In genomic region chr15:68256675-68257450, GRCh38 we compare ENCODE assay signal across 8 cellular contexts. TPM values are rescaled to one million over a fixed set of nuclear protein-coding genes. Genes with fewer than 3 reads are reported as not detected.
DNase-seq lines count a peak whose midpoint lies in the region; ATAC-seq and TF ChIP-seq lines count a peak whose summit lies in the region.

No MANE protein-coding gene starts in this region.

- H3K4me3 Mint-ChIP-seq in HFFc6: peak overlapping the region; percentile 78
- peak overlapping the region; percentile 53 for H3K4me3 Mint-ChIP-seq in natural killer cell
- H3K4me3 Mint-ChIP-seq in stimulated activated naive CD8-positive, alpha-beta T cell treated with anti-CD3 and anti-CD28 coated beads, Interleukin-15, amount 100 ng/mL, for 72 hours: peak overlapping the region; percentile 59 to 81

- H3K36me3 Mint-ChIP-seq in HFFc6 (ENCODE audit: low read depth) (no peaks in the 10 kb centered on the region), natural killer cell (no peaks in the 10 kb centered on the region)

- TF ChIP-seq CTCF in A673 (conservative IDR thresholded peaks at IDR 0.05; ENCODE audit: low read depth, low read length) (0 out of 2 replicates have a peak, but pooled peaks have one; percentile 11), HFFc6 (IDR thresholded peaks at IDR 0.05) (no peak), foreskin keratinocyte (conservative IDR thresholded peaks at IDR 0.05) (peak; percentile 45), natural killer cell (IDR thresholded peaks at IDR 0.05) (no peak)

- H3K4me1 ChIP-seq in A673 (ENCODE audit: insufficient read depth, low read length, poor library complexity, severe bottlenecking) (peaks cover 4% of the 10 kb centered on the region), foreskin keratinocyte (peaks cover 17% of the 10 kb centered on the region)

- DNase-seq in A673 (ENCODE audit: low spot score) (peak; percentile 89), HFFc6 (peak; percentile 77), RPMI7951 (ENCODE audit: low read depth) (peak; percentile 85), foreskin keratinocyte (peak in 1 of 2 donors; percentile 89), natural killer cell (no peak), D341Med (ENCODE audit: low spot score) (no peak)
- DNase-seq in activated naive CD4-positive, alpha-beta T cell treated with anti-CD3 and anti-CD28 coated beads, Interleukin-2, amount 50 U/mL, for 16 hours: peak; percentile 71
- peak; percentile 41 to 64 for DNase-seq in stimulated activated naive CD8-positive, alpha-beta T cell treated with anti-CD3 and anti-CD28 coated beads, Interleukin-15, amount 100 ng/mL, for 72 hours

- H3K27ac Mint-ChIP-seq in HFFc6 (peak overlapping the region; percentile 67), natural killer cell (peak overlapping the region in 1 of 2 donors; percentile 38)
- peak overlapping the region; percentile 40 to 87 for H3K27ac Mint-ChIP-seq in stimulated activated naive CD8-positive, alpha-beta T cell treated with anti-CD3 and anti-CD28 coated beads, Interleukin-15, amount 100 ng/mL, for 72 hours

- peak overlapping the region; percentile 36 for H3K4me3 ChIP-seq in A673 (ENCODE audit: low read depth, low read length, poor library complexity, severe bottlenecking)

- H3K9me3 ChIP-seq in A673 (ENCODE audit: low read depth, low read length, poor library complexity, severe bottlenecking): no peaks in the 10 kb centered on the region

- intact Hi-C loops in A673 (cut with micrococcal nuclease; ENCODE audit: unreplicated experiment) (no loop called here), natural killer cell (cut with micrococcal nuclease) (no loop called here)

- H3K4me1 Mint-ChIP-seq in HFFc6 (ENCODE audit: low read depth) (peaks cover 13% of the 10 kb centered on the region), natural killer cell (peaks cover 0 to 5% of the 10 kb centered on the region in 2 donors)
- peaks cover 13% of the 10 kb centered on the region for H3K4me1 Mint-ChIP-seq in stimulated activated naive CD8-positive, alpha-beta T cell treated with anti-CD3 and anti-CD28 coated beads, Interleukin-15, amount 100 ng/mL, for 72 hours

- no peaks in the 10 kb centered on the region for H3K36me3 ChIP-seq in A673 (ENCODE audit: insufficient read depth, low read length, poor library complexity, severe bottlenecking)

- ATAC-seq in foreskin keratinocyte (peak; percentile 85), natural killer cell (peak; percentile 53 to 70 (median 68))
- ATAC-seq in stimulated activated naive CD8-positive, alpha-beta T cell treated with anti-CD3 and anti-CD28 coated beads, Interleukin-15, amount 100 ng/mL, for 72 hours: peak; percentile 88

- H3K9me3 Mint-ChIP-seq in HFFc6 (no peaks in the 10 kb centered on the region), natural killer cell (no peaks in the 10 kb centered on the region)
- H3K9me3 Mint-ChIP-seq in stimulated activated naive CD8-positive, alpha-beta T cell treated with anti-CD3 and anti-CD28 coated beads, Interleukin-15, amount 100 ng/mL, for 72 hours: no peaks in the 10 kb centered on the region

- H3K27ac ChIP-seq in A673 (ENCODE audit: low read depth, low read length, poor library complexity, severe bottlenecking) (no peak overlapping the region), foreskin keratinocyte (peak overlapping the region; percentile 88)

- BruUV-seq in A673 (replicated peaks; lab: Mats Ljungman, UMichigan): no TSS peak

- POLR2A ChIA-PET in A673 (lab: Charles Lee; ENCODE audit: low non-redundant PET): no interaction called here

- H3K27me3 ChIP-seq in A673 (replicated peaks; ENCODE audit: insufficient read depth, low read depth, low read length, poor library complexity): no peaks in the 10 kb centered on the region
- H3K27me3 ChIP-seq in foreskin keratinocyte: no peaks in the 10 kb centered on the region

- CTCF ChIA-PET in A673 (lab: Charles Lee): interaction anchor here (0.6 kb wide), 1 partner anchor 47 kb away, joined by 3 read pairs; no protein-coding TSS in a partner anchor

- H3K27me3 Mint-ChIP-seq in HFFc6 (ENCODE audit: insufficient read depth) (peaks cover 5% of the 10 kb centered on the region), natural killer cell (ENCODE audit: low read depth in 2 of 2) (peaks cover 12 to 15% of the 10 kb centered on the region in 2 donors)
- H3K27me3 Mint-ChIP-seq in stimulated activated naive CD8-positive, alpha-beta T cell treated with anti-CD3 and anti-CD28 coated beads, Interleukin-15, amount 100 ng/mL, for 72 hours: peaks cover 2% of the 10 kb centered on the region

RNA-seq across cellular contexts. Expression of gene FEM1B, which starts 20.7 kb away (rescaled TPM):
- 44.6 and 47.3 TPM in 2 replicates for total RNA-seq in A673 (2021)
- 10 to 100 TPM; 30.7 to 38.0 (median 32.7) TPM for total RNA-seq in HFFc6 (2021; fragmentation: NEBNext Ultra II Directional; extraction: Animal tissue kit (Norgen Biotek cat#: 25700))
- 37.6 and 41.5 TPM in 2 replicates for total RNA-seq in RPMI7951 (2014; rRNA removed; shearing (Covaris generic))
- 42.6 and 44.5 TPM in 2 replicates for total RNA-seq in foreskin keratinocyte
- polyA plus RNA-seq in foreskin keratinocyte: 7.9 and 9.0 TPM in 2 replicates
- 10 to 100 TPM; 57.4 to 73.5 (median 67.9) TPM for total RNA-seq in natural killer cell

RNA-seq across cellular contexts. Expression of gene CLN6, which starts 27.3 kb away (rescaled TPM):
- total RNA-seq in A673 (2021) (75.4 and 84.7 TPM in 2 replicates), foreskin keratinocyte (27.5 and 29.8 TPM in 2 replicates), natural killer cell (10 to 100 TPM; 14.9 to 19.0 (median 15.5) TPM)
- total RNA-seq in HFFc6 (2021; fragmentation: NEBNext Ultra II Directional; extraction: Animal tissue kit (Norgen Biotek cat#: 25700)): 10 to 100 TPM; 26.0 to 45.0 (median 37.1) TPM
- total RNA-seq in RPMI7951 (2014; rRNA removed; shearing (Covaris generic)): 20.0 and 22.7 TPM in 2 replicates
- polyA plus RNA-seq in foreskin keratinocyte: 35.9 and 36.5 TPM in 2 replicates

RNA-seq across cellular contexts. Expression of gene CALML4, which starts 51.7 kb away (rescaled TPM):
- total RNA-seq in A673 (2021) (9.1 and 13.8 TPM in 2 replicates), foreskin keratinocyte (4.3 and 4.4 TPM in 2 replicates), natural killer cell (1 to 10 TPM; 2.1 to 3.9 (median 3.7) TPM)
- total RNA-seq in HFFc6 (2021; fragmentation: NEBNext Ultra II Directional; extraction: Animal tissue kit (Norgen Biotek cat#: 25700)): 1 to 10 TPM in 3 of 6 experiments, under 1 TPM in 3; 0.40 to 1.9 (median 0.87) TPM
- total RNA-seq in RPMI7951 (2014; rRNA removed; shearing (Covaris generic)): 1.4 and 1.9 TPM in 2 replicates
- polyA plus RNA-seq in foreskin keratinocyte: 5.5 and 8.1 TPM in 2 replicates

Comparison
In these comparisons a context has a peak if more than half of its experiments do, and no peak if none do; other contexts are left out.
1. DNase-seq: peak in A673 (single experiment), HFFc6 (single experiment), RPMI7951 (single experiment), activated naive CD4-positive, alpha-beta T cell treated with anti-CD3 and anti-CD28 coated beads, Interleukin-2, amount 50 U/mL, for 16 hours (single experiment) and stimulated activated naive CD8-positive, alpha-beta T cell treated with anti-CD3 and anti-CD28 coated beads, Interleukin-15, amount 100 ng/mL, for 72 hours (2 of 2); none in natural killer cell (single experiment) and D341Med (single experiment).
2. CTCF ChIP-seq: peak in A673 (single experiment) and foreskin keratinocyte (single experiment); none in HFFc6 (single experiment) and natural killer cell (single experiment).
3. Peak in every context shown above with its lines, with median percentiles within 50 percentile points of each other: H3K4me3 Mint-ChIP-seq and ATAC-seq.